In the genomic region with DNA sequence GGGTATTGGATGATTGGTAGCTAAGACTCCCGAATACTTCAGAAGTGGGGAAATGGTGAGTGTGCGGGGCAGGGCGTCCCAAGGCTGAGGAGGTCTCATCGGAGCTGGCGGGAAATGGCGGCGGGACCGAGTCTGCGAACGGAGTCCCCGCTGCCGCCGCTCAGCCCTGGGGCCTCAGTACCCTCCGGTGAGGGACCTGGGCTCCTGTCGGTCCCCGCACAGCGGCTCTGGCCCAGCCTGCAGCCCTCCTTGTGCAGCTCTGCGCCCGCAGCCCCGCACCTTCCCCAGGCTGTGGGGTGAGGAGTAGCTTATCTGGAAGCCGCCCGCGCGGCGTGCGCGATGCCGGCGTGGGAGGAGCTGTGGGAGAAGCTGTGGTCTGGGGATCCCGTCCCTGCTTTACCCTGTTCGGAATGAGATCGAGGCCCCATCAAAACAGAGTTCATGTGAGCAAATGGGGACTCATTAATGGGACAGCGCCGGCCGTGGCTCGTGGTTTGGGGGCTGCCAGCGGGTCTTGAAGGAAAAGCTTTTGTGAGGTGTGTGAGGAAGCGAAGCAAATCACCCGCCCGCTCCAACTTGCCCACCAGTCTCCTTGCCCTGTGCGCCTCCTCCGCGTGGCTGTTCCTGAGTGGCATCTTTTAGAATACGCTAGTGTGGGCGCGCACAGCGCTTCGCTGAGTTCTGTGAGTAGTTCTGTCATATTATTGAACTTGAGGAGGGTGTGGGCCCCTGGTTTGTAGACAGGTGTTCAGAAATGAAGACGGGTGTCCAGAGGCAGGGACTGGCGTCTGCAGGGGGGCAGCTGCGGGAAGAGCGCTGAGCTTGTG, we compare ENCODE assay signal across 2 cellular contexts.
TF ChIP-seq lines count a peak whose summit lies in the region.

No MANE protein-coding gene starts in this region.

TF ChIP-seq in liver, 16 proteins besides CTCF, POLR2A, EP300 and RAD21:
- no peak for TF ChIP-seq HNF4G (IDR thresholded peaks at IDR 0.05)
- TF ChIP-seq ZBTB33 (IDR thresholded peaks at IDR 0.05): no peak
- TF ChIP-seq SP1 (IDR thresholded peaks at IDR 0.05): no peak
- TF ChIP-seq GABPA (IDR thresholded peaks at IDR 0.05 in 1 of 2, conservative IDR thresholded peaks at IDR 0.05 in 1 of 2): no peak
- no peak for TF ChIP-seq FOXA2 (IDR thresholded peaks at IDR 0.05)
- TF ChIP-seq REST (IDR thresholded peaks at IDR 0.05): no peak
- peak; percentile 66 for TF ChIP-seq TAF1 (conservative IDR thresholded peaks at IDR 0.05)
- no peak for TF ChIP-seq EGR1 (IDR thresholded peaks at IDR 0.05; ENCODE audit: low read depth in 2 of 2)
- no peak for TF ChIP-seq FOXA1 (IDR thresholded peaks at IDR 0.05)
- TF ChIP-seq RXRA (IDR thresholded peaks at IDR 0.05): no peak
- TF ChIP-seq YY1 (IDR thresholded peaks at IDR 0.05): peak; percentile 76
- no peak for TF ChIP-seq HNF4A (conservative IDR thresholded peaks at IDR 0.05)
- no peak for TF ChIP-seq ATF3 (IDR thresholded peaks at IDR 0.05)
- TF ChIP-seq NR2F2 (IDR thresholded peaks at IDR 0.05): no peak
- TF ChIP-seq JUND (IDR thresholded peaks at IDR 0.05): no peak
- TF ChIP-seq MAX (IDR thresholded peaks at IDR 0.05): no peak
TF ChIP-seq in liver: peak in this region for 2.

TF ChIP-seq in HepG2, 621 proteins besides CTCF, POLR2A, EP300 and RAD21:
- TF ChIP-seq ZNF253 (CRISPR knock-in tag; IDR thresholded peaks at IDR 0.05; ENCODE audit: borderline replicate concordance) (no peak), ZFP41 (CRISPR knock-in tag; IDR thresholded peaks at IDR 0.05; ENCODE audit: borderline replicate concordance) (no peak), CCDC6 (CRISPR knock-in tag; IDR thresholded peaks at IDR 0.05) (no peak), ZNF792 (CRISPR knock-in tag; IDR thresholded peaks at IDR 0.05) (no peak), ZNF101 (CRISPR knock-in tag; IDR thresholded peaks at IDR 0.05; ENCODE audit: borderline replicate concordance, low read depth) (no peak), HOXA9 (CRISPR knock-in tag; IDR thresholded peaks at IDR 0.05; ENCODE audit: borderline replicate concordance) (no peak), ZNF678 (CRISPR knock-in tag; IDR thresholded peaks at IDR 0.05) (no peak), ZNF329 (CRISPR knock-in tag; IDR thresholded peaks at IDR 0.05; ENCODE audit: low read depth) (no peak), PHB2 (IDR thresholded peaks at IDR 0.05; ENCODE audit: partially characterized antibody) (no peak), TAF1 (CRISPR knock-in tag; IDR thresholded peaks at IDR 0.05) (no peak)
- TF ChIP-seq, protein P1, sequence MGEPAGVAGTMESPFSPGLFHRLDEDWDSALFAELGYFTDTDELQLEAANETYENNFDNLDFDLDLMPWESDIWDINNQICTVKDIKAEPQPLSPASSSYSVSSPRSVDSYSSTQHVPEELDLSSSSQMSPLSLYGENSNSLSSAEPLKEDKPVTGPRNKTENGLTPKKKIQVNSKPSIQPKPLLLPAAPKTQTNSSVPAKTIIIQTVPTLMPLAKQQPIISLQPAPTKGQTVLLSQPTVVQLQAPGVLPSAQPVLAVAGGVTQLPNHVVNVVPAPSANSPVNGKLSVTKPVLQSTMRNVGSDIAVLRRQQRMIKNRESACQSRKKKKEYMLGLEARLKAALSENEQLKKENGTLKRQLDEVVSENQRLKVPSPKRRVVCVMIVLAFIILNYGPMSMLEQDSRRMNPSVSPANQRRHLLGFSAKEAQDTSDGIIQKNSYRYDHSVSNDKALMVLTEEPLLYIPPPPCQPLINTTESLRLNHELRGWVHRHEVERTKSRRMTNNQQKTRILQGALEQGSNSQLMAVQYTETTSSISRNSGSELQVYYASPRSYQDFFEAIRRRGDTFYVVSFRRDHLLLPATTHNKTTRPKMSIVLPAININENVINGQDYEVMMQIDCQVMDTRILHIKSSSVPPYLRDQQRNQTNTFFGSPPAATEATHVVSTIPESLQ (CRISPR knock-in tag; conservative IDR thresholded peaks at IDR 0.05): no peak
- TF ChIP-seq, protein P2, sequence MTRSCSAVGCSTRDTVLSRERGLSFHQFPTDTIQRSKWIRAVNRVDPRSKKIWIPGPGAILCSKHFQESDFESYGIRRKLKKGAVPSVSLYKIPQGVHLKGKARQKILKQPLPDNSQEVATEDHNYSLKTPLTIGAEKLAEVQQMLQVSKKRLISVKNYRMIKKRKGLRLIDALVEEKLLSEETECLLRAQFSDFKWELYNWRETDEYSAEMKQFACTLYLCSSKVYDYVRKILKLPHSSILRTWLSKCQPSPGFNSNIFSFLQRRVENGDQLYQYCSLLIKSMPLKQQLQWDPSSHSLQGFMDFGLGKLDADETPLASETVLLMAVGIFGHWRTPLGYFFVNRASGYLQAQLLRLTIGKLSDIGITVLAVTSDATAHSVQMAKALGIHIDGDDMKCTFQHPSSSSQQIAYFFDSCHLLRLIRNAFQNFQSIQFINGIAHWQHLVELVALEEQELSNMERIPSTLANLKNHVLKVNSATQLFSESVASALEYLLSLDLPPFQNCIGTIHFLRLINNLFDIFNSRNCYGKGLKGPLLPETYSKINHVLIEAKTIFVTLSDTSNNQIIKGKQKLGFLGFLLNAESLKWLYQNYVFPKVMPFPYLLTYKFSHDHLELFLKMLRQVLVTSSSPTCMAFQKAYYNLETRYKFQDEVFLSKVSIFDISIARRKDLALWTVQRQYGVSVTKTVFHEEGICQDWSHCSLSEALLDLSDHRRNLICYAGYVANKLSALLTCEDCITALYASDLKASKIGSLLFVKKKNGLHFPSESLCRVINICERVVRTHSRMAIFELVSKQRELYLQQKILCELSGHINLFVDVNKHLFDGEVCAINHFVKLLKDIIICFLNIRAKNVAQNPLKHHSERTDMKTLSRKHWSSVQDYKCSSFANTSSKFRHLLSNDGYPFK (CRISPR knock-in tag; IDR thresholded peaks at IDR 0.05; ENCODE audit: borderline replicate concordance): no peak
TF ChIP-seq in HepG2: peak in this region for 0.
